Comparison of ENCODE assay signal across 8 cellular contexts in genomic region chr13:28531195-28531955, GRCh38. TPM values are rescaled to one million over a fixed set of nuclear protein-coding genes. Genes with fewer than 3 reads are reported as not detected.
A peak's percentile ranks its signal among the peaks of the same experiment; 100 is the strongest.
DNase-seq lines count a peak whose midpoint lies in the region; ATAC-seq and TF ChIP-seq lines count a peak whose summit lies in the region.

No MANE protein-coding gene starts in this region.

- no peak for TF ChIP-seq CTCF in upper lobe of left lung (IDR thresholded peaks at IDR 0.05)

- peak; percentile 29 for DNase-seq in NCI-H146 (lab: John Stamatoyannopoulos, UW)
- DNase-seq in NCI-H146 treated with DMSO at 0.1 percent for 48 hours (lab: John Stamatoyannopoulos, UW; ENCODE audit: unreplicated experiment) = no peak
- DNase-seq in T47D (ENCODE audit: low read depth in 1 of 2, low spot score in 1 of 2) = peak; percentile 3 to 28
- peak; percentile 21 for DNase-seq in kidney glomerular epithelial cell (lab: John Stamatoyannopoulos, UW)
- peak; percentile 37 to 77 for DNase-seq in upper lobe of left lung
- no peak for DNase-seq in GDM1 (lab: John Stamatoyannopoulos, UW)
- DNase-seq in MV-4-11 (lab: John Stamatoyannopoulos, UW) = no peak
- DNase-seq in 8988T = no peak

- H3K36me3 ChIP-seq in upper lobe of left lung = no peaks in the 10 kb centered on the region

- peaks cover 0 to 17% (median 4%) of the 10 kb centered on the region in 4 donors for H3K27me3 ChIP-seq in upper lobe of left lung

- peaks cover 17 to 28% (median 20%) of the 10 kb centered on the region in 4 donors for H3K4me1 ChIP-seq in upper lobe of left lung

- peak in 2 of 4 donors; percentile 4 to 20 for TF ChIP-seq EP300 in upper lobe of left lung (IDR thresholded peaks at IDR 0.05)

- ATAC-seq in upper lobe of left lung (ENCODE audit: low FRiP score in 2 of 2) = peak; percentile 40 to 53

- no peaks in the 10 kb centered on the region for H3K9me3 ChIP-seq in upper lobe of left lung

- peak overlapping the region in 3 of 4 donors; percentile 45 to 59 (median 54) for H3K4me3 ChIP-seq in upper lobe of left lung

- TF ChIP-seq POLR2A in upper lobe of left lung (IDR thresholded peaks at IDR 0.05) = no peak

- H3K27ac ChIP-seq in upper lobe of left lung = peak overlapping the region; percentile 70 to 85 (median 76)

- WGBS in upper lobe of left lung, 2 donors = 3 to 4% methylated on average over 18 to 27 of the region's 34 CpGs

- in situ Hi-C loops in T47D (cut with HindIII; ENCODE audit: low pct_unique_long_range_greater_than_20kb, low sequenced_read_pairs) = no loop called here

RNA-seq across cellular contexts. Expression of gene FLT1, which starts 36.4 kb away (rescaled TPM):
- 10 to 100 TPM; 20.9 to 47.9 (median 25.5) TPM for total RNA-seq in upper lobe of left lung

Comparison
In these comparisons a context has a peak if more than half of its experiments do, and no peak if none do; other contexts are left out.
1. DNase-seq: peak in NCI-H146 (single experiment), T47D (2 of 2), kidney glomerular epithelial cell (single experiment) and upper lobe of left lung (2 of 2); none in NCI-H146 treated with DMSO at 0.1 percent for 48 hours (single experiment), GDM1 (single experiment), MV-4-11 (single experiment) and 8988T (single experiment).